ENCODE assay signal across 19 cellular contexts in the genomic region with DNA sequence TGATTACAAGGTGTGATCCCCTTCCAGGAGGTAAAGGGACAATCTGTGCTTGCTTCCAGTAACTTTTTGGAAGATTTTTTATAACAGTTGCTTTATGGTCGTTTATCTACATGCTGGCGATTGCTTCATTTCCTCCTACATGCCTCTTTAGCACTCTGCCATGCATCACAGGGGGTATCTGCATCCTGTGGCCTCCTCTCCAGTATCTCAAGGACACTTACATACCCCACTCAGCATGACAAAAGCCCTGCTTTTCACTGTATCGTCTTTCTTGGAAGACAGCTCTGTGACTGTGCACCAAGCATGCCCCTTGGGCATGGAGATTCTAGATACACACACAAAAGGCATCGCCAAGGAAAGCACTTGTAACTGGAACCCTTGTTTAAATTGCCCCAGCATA.
"Had no signal": no experiment of that assay in that cellular context is flagged by ENCODE, and none has a peak within 500 bp of the region (broad histone marks: within the 10 kb centered on the region; RNA-seq: fewer than 3 reads in every experiment).

No MANE protein-coding gene starts in this region.

- H3K27me3 Mint-ChIP-seq: activated CD8-positive, alpha-beta T cell treated with anti-CD3 and anti-CD28 coated beads for 36 hours; naive thymus-derived CD4-positive, alpha-beta T cell; stimulated activated naive B cell treated with anti-CD40 and anti-IgM and Interleukin-4, amounts not matched to agents 10 μg/mL and 1 μg/mL and 100 μg/mL, for 72 hours had no signal

- H3K9me3 Mint-ChIP-seq: activated CD8-positive, alpha-beta T cell treated with anti-CD3 and anti-CD28 coated beads for 36 hours; immature natural killer cell; stimulated activated naive B cell treated with anti-CD40 and anti-IgM and Interleukin-4, amounts not matched to agents 10 μg/mL and 1 μg/mL and 100 μg/mL, for 72 hours had no signal

- H3K27ac ChIP-seq: coronary artery, epithelial cell of prostate, gastroesophageal sphincter, lower lobe of right lung, prostate gland, tibial nerve, WERI-Rb-1 had no signal

- H3K4me1 ChIP-seq: gastroesophageal sphincter, prostate gland, tibial nerve had no signal

- DNase-seq: activated CD4-positive, alpha-beta T cell treated with anti-CD3 and anti-CD28 coated beads for 4 hours; activated CD8-positive, alpha-beta memory T cell treated with anti-CD3 and anti-CD28 coated beads, Interleukin-2, amount 50 U/mL, for 4 hours; activated CD8-positive, alpha-beta T cell treated with anti-CD3 and anti-CD28 coated beads for 36 hours; activated naive CD4-positive, alpha-beta T cell treated with Interleukin-2 at 50 U/mL for 16 hours; caudate nucleus; effector CD8-positive, alpha-beta T cell; immature natural killer cell; lower lobe of right lung; naive thymus-derived CD4-positive, alpha-beta T cell; nucleus accumbens; stimulated activated CD4-positive, alpha-beta T cell treated with anti-CD3 and anti-CD28 coated beads, Interleukin-2, amount 100 ng/mL, for 24 hours; stimulated activated naive B cell treated with anti-CD40 and anti-IgM and Interleukin-4, amounts not matched to agents 10 μg/mL and 1 μg/mL and 100 μg/mL, for 72 hours; T-helper 9 cell; WERI-Rb-1 had no signal

- H3K4me3 Mint-ChIP-seq: activated CD8-positive, alpha-beta T cell treated with anti-CD3 and anti-CD28 coated beads for 36 hours; immature natural killer cell; naive thymus-derived CD4-positive, alpha-beta T cell; stimulated activated naive B cell treated with anti-CD40 and anti-IgM and Interleukin-4, amounts not matched to agents 10 μg/mL and 1 μg/mL and 100 μg/mL, for 72 hours had no signal

- H3K36me3 ChIP-seq: prostate gland, WERI-Rb-1 had no signal

- H3K9me3 ChIP-seq: gastroesophageal sphincter, lower lobe of right lung, prostate gland, tibial nerve had no signal

- H3K27ac Mint-ChIP-seq: activated CD8-positive, alpha-beta T cell treated with anti-CD3 and anti-CD28 coated beads for 36 hours; naive thymus-derived CD4-positive, alpha-beta T cell; stimulated activated naive B cell treated with anti-CD40 and anti-IgM and Interleukin-4, amounts not matched to agents 10 μg/mL and 1 μg/mL and 100 μg/mL, for 72 hours had no signal

- H3K4me3 ChIP-seq: coronary artery, gastroesophageal sphincter, lower lobe of right lung, prostate gland, tibial nerve had no signal

- H3K27me3 ChIP-seq: gastroesophageal sphincter, tibial nerve had no signal
